2 cellular contexts compared by ENCODE assay signal in genomic region chr18:26104037-26104436, GRCh38.
TF ChIP-seq lines count a peak whose summit lies in the region.

No MANE protein-coding gene starts in this region.

TF ChIP-seq in HEK293, 187 proteins besides CTCF, POLR2A, EP300 and RAD21:
- TF ChIP-seq ZNF580 (tag by site-specific recombination; IDR thresholded peaks at IDR 0.05): no peak
- TF ChIP-seq, protein P1, sequence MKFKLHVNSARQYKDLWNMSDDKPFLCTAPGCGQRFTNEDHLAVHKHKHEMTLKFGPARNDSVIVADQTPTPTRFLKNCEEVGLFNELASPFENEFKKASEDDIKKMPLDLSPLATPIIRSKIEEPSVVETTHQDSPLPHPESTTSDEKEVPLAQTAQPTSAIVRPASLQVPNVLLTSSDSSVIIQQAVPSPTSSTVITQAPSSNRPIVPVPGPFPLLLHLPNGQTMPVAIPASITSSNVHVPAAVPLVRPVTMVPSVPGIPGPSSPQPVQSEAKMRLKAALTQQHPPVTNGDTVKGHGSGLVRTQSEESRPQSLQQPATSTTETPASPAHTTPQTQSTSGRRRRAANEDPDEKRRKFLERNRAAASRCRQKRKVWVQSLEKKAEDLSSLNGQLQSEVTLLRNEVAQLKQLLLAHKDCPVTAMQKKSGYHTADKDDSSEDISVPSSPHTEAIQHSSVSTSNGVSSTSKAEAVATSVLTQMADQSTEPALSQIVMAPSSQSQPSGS (tag by site-specific recombination; IDR thresholded peaks at IDR 0.05; ENCODE audit: low read depth): peak; percentile 66
- TF ChIP-seq KLF10 (tag by site-specific recombination; IDR thresholded peaks at IDR 0.05): no peak
- TF ChIP-seq REPIN1 (tag by site-specific recombination; IDR thresholded peaks at IDR 0.05; ENCODE audit: low read depth): no peak
- TF ChIP-seq ZNF394 (tag by site-specific recombination; IDR thresholded peaks at IDR 0.05; ENCODE audit: borderline replicate concordance): no peak
- TF ChIP-seq ZFP37 (tag by site-specific recombination; IDR thresholded peaks at IDR 0.05): no peak
- no peak for TF ChIP-seq ZNF416 (tag by site-specific recombination; IDR thresholded peaks at IDR 0.05)

TF ChIP-seq in K562, 482 proteins besides CTCF, POLR2A, EP300 and RAD21:
- TF ChIP-seq ZBTB34 (CRISPR knock-in tag; IDR thresholded peaks at IDR 0.05) (no peak), ATF7 (IDR thresholded peaks at IDR 0.05) (peak; percentile 37; the same call in 1 of the 2 replicates), NRF1 (conservative IDR thresholded peaks at IDR 0.05 in 1 of 2, IDR thresholded peaks at IDR 0.05 in 1 of 2) (no peak), JUNB (CRISPR knock-in tag; conservative IDR thresholded peaks at IDR 0.05) (peak; percentile 66; the same call in 1 of the 2 replicates)
- TF ChIP-seq, protein P2, sequence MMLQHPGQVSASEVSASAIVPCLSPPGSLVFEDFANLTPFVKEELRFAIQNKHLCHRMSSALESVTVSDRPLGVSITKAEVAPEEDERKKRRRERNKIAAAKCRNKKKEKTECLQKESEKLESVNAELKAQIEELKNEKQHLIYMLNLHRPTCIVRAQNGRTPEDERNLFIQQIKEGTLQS (IDR thresholded peaks at IDR 0.05): peak; percentile 80; the same call in 1 of the 2 replicates
- TF ChIP-seq, protein P2 (CRISPR knock-in tag; conservative IDR thresholded peaks at IDR 0.05): no peak
